ENCODE assay signal across 16 cellular contexts in genomic region chr15:59396211-59396610, GRCh38. TPM values are rescaled to one million over a fixed set of nuclear protein-coding genes. Genes with fewer than 3 reads are reported as not detected.
A peak's percentile ranks its signal among the peaks of the same experiment; 100 is the strongest.
DNase-seq lines count a peak whose midpoint lies in the region; ATAC-seq, FAIRE-seq and TF ChIP-seq lines count a peak whose summit lies in the region.
"Had no signal": no experiment of that assay in that cellular context is flagged by ENCODE, and none has a peak within 500 bp of the region (broad histone marks: within the 10 kb centered on the region; RNA-seq: fewer than 3 reads in every experiment).

No MANE protein-coding gene starts in this region.

- H2AFZ ChIP-seq in OCI-LY1 (ENCODE audit: low read length): no peak overlapping the region

- no peak for ATAC-seq in stimulated activated memory B cell treated with anti-CD40 and anti-IgM and Interleukin-4, amounts not matched to agents 10 μg/mL and 1 μg/mL and 100 μg/mL, for 72 hours
- no peak for ATAC-seq in GM21529 (IDR thresholded peaks at IDR 0.05; ENCODE audit: unreplicated experiment)
- ATAC-seq: K562 had no signal

- peak overlapping the region; percentile 98 for H3K27ac ChIP-seq in OCI-LY1 (ENCODE audit: low read depth, low read length, poor library complexity, severe bottlenecking)
- H3K27ac ChIP-seq: C4-2B had no signal

- H3K36me3 ChIP-seq in OCI-LY1 (ENCODE audit: insufficient read depth, low read length) (no peaks in the 10 kb centered on the region), bronchial epithelial cell (ENCODE audit: control insufficient read depth, insufficient read depth, low read length) (no peaks in the 10 kb centered on the region)
- H3K36me3 ChIP-seq: BE2C had no signal

- no peaks in the 10 kb centered on the region for H3K27me3 Mint-ChIP-seq in stimulated activated memory B cell treated with anti-CD40 and anti-IgM and Interleukin-4, amounts not matched to agents 10 μg/mL and 1 μg/mL and 100 μg/mL, for 72 hours

- H3K9me2 ChIP-seq in OCI-LY1 (ENCODE audit: low read depth, low read length): no peaks in the 10 kb centered on the region

- peaks cover 67% of the 10 kb centered on the region for H3K4me1 Mint-ChIP-seq in stimulated activated memory B cell treated with anti-CD40 and anti-IgM and Interleukin-4, amounts not matched to agents 10 μg/mL and 1 μg/mL and 100 μg/mL, for 72 hours
- H3K4me1 Mint-ChIP-seq: CD4-positive, alpha-beta memory T cell had no signal

- H3K36me3 Mint-ChIP-seq in stimulated activated memory B cell treated with anti-CD40 and anti-IgM and Interleukin-4, amounts not matched to agents 10 μg/mL and 1 μg/mL and 100 μg/mL, for 72 hours: no peaks in the 10 kb centered on the region
- H3K36me3 Mint-ChIP-seq: CD4-positive, alpha-beta memory T cell had no signal

- H3K9me3 Mint-ChIP-seq in stimulated activated memory B cell treated with anti-CD40 and anti-IgM and Interleukin-4, amounts not matched to agents 10 μg/mL and 1 μg/mL and 100 μg/mL, for 72 hours: peaks cover under 1% of the 10 kb centered on the region
- H3K9me3 Mint-ChIP-seq: CD4-positive, alpha-beta memory T cell; H9 had no signal

- H3K27ac Mint-ChIP-seq in stimulated activated memory B cell treated with anti-CD40 and anti-IgM and Interleukin-4, amounts not matched to agents 10 μg/mL and 1 μg/mL and 100 μg/mL, for 72 hours: peak overlapping the region; percentile 41
- H3K27ac Mint-ChIP-seq: CD4-positive, alpha-beta memory T cell had no signal

- FAIRE-seq in bronchial epithelial cell (lab: Jason Lieb, UNC): no peak
- FAIRE-seq: A204.1, D721Med, K562 had no signal

- H3K27me3 ChIP-seq in OCI-LY1 (ENCODE audit: insufficient read depth, low read length) (no peaks in the 10 kb centered on the region), bronchial epithelial cell (ENCODE audit: control insufficient read depth, insufficient read depth, low read length) (no peaks in the 10 kb centered on the region)

- H3K79me2 ChIP-seq in OCI-LY1 (ENCODE audit: insufficient read depth, low read length): 0 out of 2 replicates have a peak, but pooled peaks cover 9% of the 10 kb centered on the region

- H4K20me1 ChIP-seq in OCI-LY1 (ENCODE audit: insufficient read depth, low read length): no peaks in the 10 kb centered on the region

- H3K9me3 ChIP-seq in OCI-LY1 (ENCODE audit: low read length): no peaks in the 10 kb centered on the region
- H3K9me3 ChIP-seq: BE2C had no signal

- peak overlapping the region; percentile 54 for H3K4me2 ChIP-seq in OCI-LY1 (ENCODE audit: low read length)

- DNase-seq in DMS53 (lab: John Stamatoyannopoulos, UW) (peak; percentile 46), bronchial epithelial cell (ENCODE audit: low read depth) (peak; percentile 64), RKO (ENCODE audit: low spot score) (no peak), dedifferentiated amniotic fluid mesenchymal stem cell (ENCODE audit: extremely low spot score) (no peak)
- DNase-seq: BE2C; CD4-positive, alpha-beta memory T cell; DMS153; GOT3; H9 had no signal

- TF ChIP-seq CTCF in OCI-LY1 (IDR thresholded peaks at IDR 0.05; ENCODE audit: low read length) (no peak), bronchial epithelial cell (IDR thresholded peaks at IDR 0.05; ENCODE audit: insufficient read depth, low read length, severe bottlenecking) (no peak)

- no peak overlapping the region for H3K4me3 Mint-ChIP-seq in stimulated activated memory B cell treated with anti-CD40 and anti-IgM and Interleukin-4, amounts not matched to agents 10 μg/mL and 1 μg/mL and 100 μg/mL, for 72 hours
- H3K4me3 Mint-ChIP-seq: H9 had no signal

- H3F3A ChIP-seq in OCI-LY1 (ENCODE audit: insufficient read depth, low read length): no peaks in the 10 kb centered on the region

- peaks cover 91% of the 10 kb centered on the region for H3K4me1 ChIP-seq in OCI-LY1 (ENCODE audit: insufficient read depth, low read length, severe bottlenecking)
- H3K4me1 ChIP-seq: BE2C had no signal

- H3K9ac ChIP-seq in OCI-LY1 (ENCODE audit: low read length): peak overlapping the region; percentile 63

- peak overlapping the region; percentile 20 for H3K4me3 ChIP-seq in OCI-LY1 (ENCODE audit: low read depth, low read length, poor library complexity, severe bottlenecking)
- H3K4me3 ChIP-seq in bronchial epithelial cell (ENCODE audit: low read depth, low read length): no peak overlapping the region
- H3K4me3 ChIP-seq: K562 had no signal

RNA-seq across cellular contexts. Expression of gene MYO1E, which starts 23.5 kb away (rescaled TPM):
- 63.8 and 71.9 TPM in 2 replicates for total RNA-seq in bronchial epithelial cell

RNA-seq across cellular contexts. Expression of gene FAM81A, which starts 41.8 kb away (rescaled TPM):
- 0.26 and 0.38 TPM in 2 replicates for total RNA-seq in bronchial epithelial cell
- total RNA-seq: CD4-positive, alpha-beta memory T cell; K562 had no signal

Comparison
In these comparisons a context has a peak if more than half of its experiments do, and no peak if none do; other contexts are left out.
1. DNase-seq: peak in DMS53 (single experiment) and bronchial epithelial cell (single experiment); none in RKO (single experiment) and dedifferentiated amniotic fluid mesenchymal stem cell (single experiment).